3 cellular contexts compared by ENCODE assay signal in the genomic region with DNA sequence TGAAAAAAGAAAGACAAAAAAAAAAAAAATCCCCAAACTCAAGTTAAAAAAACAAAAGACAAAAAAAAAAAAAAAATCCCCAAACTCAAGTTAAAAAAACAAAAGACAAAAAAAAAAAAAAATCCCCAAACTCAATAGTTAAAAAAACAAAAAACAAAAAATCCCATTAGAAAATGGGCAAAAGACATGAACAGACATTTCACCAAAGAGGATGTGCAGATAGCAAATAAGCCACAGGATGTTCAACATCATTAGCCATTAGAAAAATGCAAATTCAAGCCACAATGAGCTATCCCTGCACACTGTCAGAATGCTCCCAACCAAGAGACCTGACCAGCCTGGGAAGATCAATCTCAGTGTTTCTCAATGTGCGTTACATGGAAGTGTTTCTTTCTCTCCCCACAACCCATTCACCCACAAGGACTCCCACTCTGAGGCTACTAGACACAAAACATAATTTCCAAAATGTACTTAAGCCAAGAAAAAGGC.
A peak's percentile ranks its signal among the peaks of the same experiment; 100 is the strongest.
TF ChIP-seq lines count a peak whose summit lies in the region.

No MANE protein-coding gene starts in this region.

TF ChIP-seq in GM12891, 5 proteins besides CTCF, POLR2A, EP300 and RAD21 (continued from another document):
- TF ChIP-seq SPI1 (IDR thresholded peaks at IDR 0.05; ENCODE audit: low read depth, low read length), result 0 out of 2 replicates have a peak, but pooled peaks have one; percentile 11

TF ChIP-seq in WTC11, 78 proteins besides CTCF, POLR2A, EP300 and RAD21 (continued from another document):
- TF ChIP-seq, protein P1, sequence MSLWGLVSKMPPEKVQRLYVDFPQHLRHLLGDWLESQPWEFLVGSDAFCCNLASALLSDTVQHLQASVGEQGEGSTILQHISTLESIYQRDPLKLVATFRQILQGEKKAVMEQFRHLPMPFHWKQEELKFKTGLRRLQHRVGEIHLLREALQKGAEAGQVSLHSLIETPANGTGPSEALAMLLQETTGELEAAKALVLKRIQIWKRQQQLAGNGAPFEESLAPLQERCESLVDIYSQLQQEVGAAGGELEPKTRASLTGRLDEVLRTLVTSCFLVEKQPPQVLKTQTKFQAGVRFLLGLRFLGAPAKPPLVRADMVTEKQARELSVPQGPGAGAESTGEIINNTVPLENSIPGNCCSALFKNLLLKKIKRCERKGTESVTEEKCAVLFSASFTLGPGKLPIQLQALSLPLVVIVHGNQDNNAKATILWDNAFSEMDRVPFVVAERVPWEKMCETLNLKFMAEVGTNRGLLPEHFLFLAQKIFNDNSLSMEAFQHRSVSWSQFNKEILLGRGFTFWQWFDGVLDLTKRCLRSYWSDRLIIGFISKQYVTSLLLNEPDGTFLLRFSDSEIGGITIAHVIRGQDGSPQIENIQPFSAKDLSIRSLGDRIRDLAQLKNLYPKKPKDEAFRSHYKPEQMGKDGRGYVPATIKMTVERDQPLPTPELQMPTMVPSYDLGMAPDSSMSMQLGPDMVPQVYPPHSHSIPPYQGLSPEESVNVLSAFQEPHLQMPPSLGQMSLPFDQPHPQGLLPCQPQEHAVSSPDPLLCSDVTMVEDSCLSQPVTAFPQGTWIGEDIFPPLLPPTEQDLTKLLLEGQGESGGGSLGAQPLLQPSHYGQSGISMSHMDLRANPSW (CRISPR knock-in tag; conservative IDR thresholded peaks at IDR 0.05; ENCODE audit: low read depth), result no peak
- no peak for TF ChIP-seq OVOL2 (CRISPR knock-in tag; IDR thresholded peaks at IDR 0.05; ENCODE audit: borderline replicate concordance)
- TF ChIP-seq NR3C1 (CRISPR knock-in tag; conservative IDR thresholded peaks at IDR 0.05; ENCODE audit: low read depth), result no peak
- TF ChIP-seq GABPB1 (CRISPR knock-in tag; IDR thresholded peaks at IDR 0.05), result no peak
- TF ChIP-seq ZNF263 (CRISPR knock-in tag; IDR thresholded peaks at IDR 0.05; ENCODE audit: low read depth), result no peak
- TF ChIP-seq, protein P2, sequence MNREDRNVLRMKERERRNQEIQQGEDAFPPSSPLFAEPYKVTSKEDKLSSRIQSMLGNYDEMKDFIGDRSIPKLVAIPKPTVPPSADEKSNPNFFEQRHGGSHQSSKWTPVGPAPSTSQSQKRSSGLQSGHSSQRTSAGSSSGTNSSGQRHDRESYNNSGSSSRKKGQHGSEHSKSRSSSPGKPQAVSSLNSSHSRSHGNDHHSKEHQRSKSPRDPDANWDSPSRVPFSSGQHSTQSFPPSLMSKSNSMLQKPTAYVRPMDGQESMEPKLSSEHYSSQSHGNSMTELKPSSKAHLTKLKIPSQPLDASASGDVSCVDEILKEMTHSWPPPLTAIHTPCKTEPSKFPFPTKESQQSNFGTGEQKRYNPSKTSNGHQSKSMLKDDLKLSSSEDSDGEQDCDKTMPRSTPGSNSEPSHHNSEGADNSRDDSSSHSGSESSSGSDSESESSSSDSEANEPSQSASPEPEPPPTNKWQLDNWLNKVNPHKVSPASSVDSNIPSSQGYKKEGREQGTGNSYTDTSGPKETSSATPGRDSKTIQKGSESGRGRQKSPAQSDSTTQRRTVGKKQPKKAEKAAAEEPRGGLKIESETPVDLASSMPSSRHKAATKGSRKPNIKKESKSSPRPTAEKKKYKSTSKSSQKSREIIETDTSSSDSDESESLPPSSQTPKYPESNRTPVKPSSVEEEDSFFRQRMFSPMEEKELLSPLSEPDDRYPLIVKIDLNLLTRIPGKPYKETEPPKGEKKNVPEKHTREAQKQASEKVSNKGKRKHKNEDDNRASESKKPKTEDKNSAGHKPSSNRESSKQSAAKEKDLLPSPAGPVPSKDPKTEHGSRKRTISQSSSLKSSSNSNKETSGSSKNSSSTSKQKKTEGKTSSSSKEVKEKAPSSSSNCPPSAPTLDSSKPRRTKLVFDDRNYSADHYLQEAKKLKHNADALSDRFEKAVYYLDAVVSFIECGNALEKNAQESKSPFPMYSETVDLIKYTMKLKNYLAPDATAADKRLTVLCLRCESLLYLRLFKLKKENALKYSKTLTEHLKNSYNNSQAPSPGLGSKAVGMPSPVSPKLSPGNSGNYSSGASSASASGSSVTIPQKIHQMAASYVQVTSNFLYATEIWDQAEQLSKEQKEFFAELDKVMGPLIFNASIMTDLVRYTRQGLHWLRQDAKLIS (CRISPR knock-in tag; IDR thresholded peaks at IDR 0.05; ENCODE audit: borderline replicate concordance), result no peak
- TF ChIP-seq NR2C2 (CRISPR knock-in tag; IDR thresholded peaks at IDR 0.05), result no peak
- TF ChIP-seq, protein P3, sequence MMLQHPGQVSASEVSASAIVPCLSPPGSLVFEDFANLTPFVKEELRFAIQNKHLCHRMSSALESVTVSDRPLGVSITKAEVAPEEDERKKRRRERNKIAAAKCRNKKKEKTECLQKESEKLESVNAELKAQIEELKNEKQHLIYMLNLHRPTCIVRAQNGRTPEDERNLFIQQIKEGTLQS (CRISPR knock-in tag; conservative IDR thresholded peaks at IDR 0.05), result no peak
- TF ChIP-seq, protein P4, sequence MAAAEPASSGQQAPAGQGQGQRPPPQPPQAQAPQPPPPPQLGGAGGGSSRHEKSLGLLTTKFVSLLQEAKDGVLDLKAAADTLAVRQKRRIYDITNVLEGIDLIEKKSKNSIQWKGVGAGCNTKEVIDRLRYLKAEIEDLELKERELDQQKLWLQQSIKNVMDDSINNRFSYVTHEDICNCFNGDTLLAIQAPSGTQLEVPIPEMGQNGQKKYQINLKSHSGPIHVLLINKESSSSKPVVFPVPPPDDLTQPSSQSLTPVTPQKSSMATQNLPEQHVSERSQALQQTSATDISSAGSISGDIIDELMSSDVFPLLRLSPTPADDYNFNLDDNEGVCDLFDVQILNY (CRISPR knock-in tag; IDR thresholded peaks at IDR 0.05), result no peak
- TF ChIP-seq ZNF219 (CRISPR knock-in tag; IDR thresholded peaks at IDR 0.05; ENCODE audit: borderline replicate concordance), result no peak

TF ChIP-seq in endothelial cell of umbilical vein, 7 proteins besides CTCF, POLR2A, EP300 and RAD21:
- TF ChIP-seq, protein P5, sequence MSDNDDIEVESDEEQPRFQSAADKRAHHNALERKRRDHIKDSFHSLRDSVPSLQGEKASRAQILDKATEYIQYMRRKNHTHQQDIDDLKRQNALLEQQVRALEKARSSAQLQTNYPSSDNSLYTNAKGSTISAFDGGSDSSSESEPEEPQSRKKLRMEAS (IDR thresholded peaks at IDR 0.05; ENCODE audit: insufficient read depth, insufficient read length), result no peak
- TF ChIP-seq JUN (IDR thresholded peaks at IDR 0.05; ENCODE audit: borderline replicate concordance, insufficient read depth, insufficient read length, low read depth), result no peak
- TF ChIP-seq GATA2 (IDR thresholded peaks at IDR 0.05; ENCODE audit: insufficient read depth, insufficient read length, low read depth, low read length), result no peak
